In the genomic region with DNA sequence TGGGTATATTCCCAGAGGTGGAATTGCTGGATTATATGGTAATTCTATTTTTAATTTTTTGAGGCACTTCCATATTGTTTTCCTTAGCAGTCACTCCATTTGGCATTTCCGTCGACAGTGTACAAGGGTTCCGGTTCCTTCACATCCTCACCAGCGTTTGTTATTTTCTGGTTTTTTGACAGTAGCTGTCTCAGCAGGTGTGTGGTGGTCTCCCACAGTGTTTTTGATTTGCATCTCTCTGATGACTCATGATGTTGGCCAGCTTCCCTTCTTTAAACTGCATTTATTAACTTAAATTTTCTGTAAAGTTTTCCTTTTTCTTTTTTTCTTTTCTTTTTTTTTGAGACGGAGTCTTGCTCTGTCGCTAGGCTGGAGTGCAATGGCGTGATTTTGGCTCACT, we compare ENCODE assay signal across 19 cellular contexts. TPM values are rescaled to one million over a fixed set of nuclear protein-coding genes. Genes with fewer than 3 reads are reported as not detected.
DNase-seq lines count a peak whose midpoint lies in the region; ATAC-seq, FAIRE-seq and TF ChIP-seq lines count a peak whose summit lies in the region.
"Had no signal": no experiment of that assay in that cellular context is flagged by ENCODE, and none has a peak within 500 bp of the region (broad histone marks: within the 10 kb centered on the region; RNA-seq: fewer than 3 reads in every experiment).

No MANE protein-coding gene starts in this region.

- no peaks in the 10 kb centered on the region for H3K36me3 Mint-ChIP-seq in activated naive CD8-positive, alpha-beta T cell treated with anti-CD3 and anti-CD28 coated beads for 36 hours

- BruUV-seq in endothelial cell of umbilical vein (replicated peaks; lab: Mats Ljungman, UMichigan): no TSS peak

- dilution Hi-C loops in endothelial cell of umbilical vein (cut with MboI; ENCODE audit: extremely low pct_ligation_motif_present, low sequenced_read_pairs): no loop called here

- H3K9ac ChIP-seq in endothelial cell of umbilical vein (replicated peaks; ENCODE audit: extremely low read depth, insufficient read depth, low read length): no peak overlapping the region

- no peaks in the 10 kb centered on the region for H4K20me1 ChIP-seq in endothelial cell of umbilical vein (replicated peaks; ENCODE audit: control insufficient read depth, extremely low read depth, insufficient read depth, low read length)

- peaks cover 38% of the 10 kb centered on the region for H3K4me1 ChIP-seq in RWPE2 (ENCODE audit: insufficient read depth, poor library complexity, severe bottlenecking)
- H3K4me1 ChIP-seq in endothelial cell of umbilical vein (ENCODE audit: control insufficient read depth, extremely low read depth, insufficient read depth, low read length): peaks cover 41% of the 10 kb centered on the region

- intact Hi-C loops in endothelial cell of umbilical vein (cut with micrococcal nuclease): no loop called here

- H3K9me3 ChIP-seq in RWPE2 (ENCODE audit: severe bottlenecking) (no peaks in the 10 kb centered on the region), endothelial cell of umbilical vein (replicated peaks; ENCODE audit: control insufficient read depth, insufficient read depth, low read length) (no peaks in the 10 kb centered on the region)
- H3K9me3 ChIP-seq: HAP-1 had no signal

- peaks cover 17% of the 10 kb centered on the region for H3K36me3 ChIP-seq in RWPE2 (ENCODE audit: low read depth)
- H3K36me3 ChIP-seq in endothelial cell of umbilical vein (ENCODE audit: control insufficient read depth in 2 of 2, extremely low read depth in 1 of 2, insufficient read depth in 2 of 2, low read length in 2 of 2): peaks cover 2 to 3% of the 10 kb centered on the region in 2 experiments

- peaks cover 23% of the 10 kb centered on the region for H3K27me3 Mint-ChIP-seq in activated naive CD8-positive, alpha-beta T cell treated with anti-CD3 and anti-CD28 coated beads for 36 hours
- peaks cover 24% of the 10 kb centered on the region for H3K27me3 Mint-ChIP-seq in stimulated activated naive CD8-positive, alpha-beta T cell treated with anti-CD3 and anti-CD28 coated beads, Interleukin-15, amount 100 ng/mL, for 72 hours

- H3K9me1 ChIP-seq in endothelial cell of umbilical vein (replicated peaks; ENCODE audit: control insufficient read depth, extremely low read depth, insufficient read depth, low read length): no peaks in the 10 kb centered on the region

- no peak for ATAC-seq in RWPE2 (ENCODE audit: low read depth)
- ATAC-seq in stimulated activated naive CD8-positive, alpha-beta T cell treated with anti-CD3 and anti-CD28 coated beads, Interleukin-15, amount 100 ng/mL, for 72 hours: no peak

- FAIRE-seq in endothelial cell of umbilical vein (lab: Jason Lieb, UNC): no peak
- FAIRE-seq: RCC 7860 had no signal

- no peak overlapping the region for H3K27ac Mint-ChIP-seq in activated naive CD8-positive, alpha-beta T cell treated with anti-CD3 and anti-CD28 coated beads for 36 hours
- H3K27ac Mint-ChIP-seq in stimulated activated naive CD8-positive, alpha-beta T cell treated with anti-CD3 and anti-CD28 coated beads, Interleukin-15, amount 100 ng/mL, for 72 hours: no peak overlapping the region
- H3K27ac Mint-ChIP-seq: B cell had no signal

- H3K27ac ChIP-seq in RWPE2 (ENCODE audit: poor library complexity, severe bottlenecking) (peak overlapping the region; percentile 93), endothelial cell of umbilical vein (ENCODE audit: insufficient read depth, low read depth, low read length) (no peak overlapping the region)
- H3K27ac ChIP-seq: 22Rv1 had no signal

- H3K4me3 ChIP-seq in RWPE2 (ENCODE audit: severe bottlenecking) (no peak overlapping the region), endothelial cell of umbilical vein (replicated peaks in 1 of 3; ENCODE audit: insufficient read depth in 1 of 3, low read depth in 1 of 3, low read length in 3 of 3) (no peak overlapping the region)
- H3K4me3 ChIP-seq: HAP-1 had no signal

- no peak for TF ChIP-seq POLR2A in endothelial cell of umbilical vein (IDR thresholded peaks at IDR 0.05; ENCODE audit: low read depth, low read length)

- peaks cover 93% of the 10 kb centered on the region for H3K79me2 ChIP-seq in endothelial cell of umbilical vein (ENCODE audit: control insufficient read depth, insufficient read depth, low read length)

- H3K4me3 Mint-ChIP-seq in activated naive CD8-positive, alpha-beta T cell treated with anti-CD3 and anti-CD28 coated beads for 36 hours: no peak overlapping the region
- no peak overlapping the region for H3K4me3 Mint-ChIP-seq in stimulated activated naive CD8-positive, alpha-beta T cell treated with anti-CD3 and anti-CD28 coated beads, Interleukin-15, amount 100 ng/mL, for 72 hours
- H3K4me3 Mint-ChIP-seq: B cell had no signal

- no peak overlapping the region for H2AFZ ChIP-seq in endothelial cell of umbilical vein (ENCODE audit: low read depth, low read length)

- no peak overlapping the region for H3K4me2 ChIP-seq in endothelial cell of umbilical vein (ENCODE audit: insufficient read depth, low read length)

- no peaks in the 10 kb centered on the region for H3K4me1 Mint-ChIP-seq in activated naive CD8-positive, alpha-beta T cell treated with anti-CD3 and anti-CD28 coated beads for 36 hours
- H3K4me1 Mint-ChIP-seq in stimulated activated naive CD8-positive, alpha-beta T cell treated with anti-CD3 and anti-CD28 coated beads, Interleukin-15, amount 100 ng/mL, for 72 hours: no peaks in the 10 kb centered on the region

- CTCF ChIA-PET in endothelial cell of umbilical vein (lab: Charles Lee): interaction anchor here (1.2 to 3.6 kb wide), 4 partner anchors 9 to 90 kb away, joined by 4 to 18 read pairs (median 6); no protein-coding TSS in a partner anchor

- no peaks in the 10 kb centered on the region for H3K9me3 Mint-ChIP-seq in activated naive CD8-positive, alpha-beta T cell treated with anti-CD3 and anti-CD28 coated beads for 36 hours
- H3K9me3 Mint-ChIP-seq in stimulated activated naive CD8-positive, alpha-beta T cell treated with anti-CD3 and anti-CD28 coated beads, Interleukin-15, amount 100 ng/mL, for 72 hours: no peaks in the 10 kb centered on the region

- POLR2A ChIA-PET in endothelial cell of umbilical vein (lab: Charles Lee): interaction anchor here (3.5 kb wide), 1 partner anchor 10 kb away, joined by 21 read pairs; no protein-coding TSS in a partner anchor

- H3K27me3 ChIP-seq in RWPE2 (ENCODE audit: insufficient read depth, poor library complexity, severe bottlenecking) (no peaks in the 10 kb centered on the region), endothelial cell of umbilical vein (ENCODE audit: control insufficient read depth in 2 of 2, insufficient read depth in 2 of 2, low read length in 2 of 2) (no peaks in the 10 kb centered on the region)

- TF ChIP-seq CTCF in RWPE2 (IDR thresholded peaks at IDR 0.05; ENCODE audit: poor library complexity, severe bottlenecking) (no peak), endothelial cell of umbilical vein (IDR thresholded peaks at IDR 0.05; ENCODE audit: extremely low read depth in 1 of 2, insufficient read depth in 1 of 2, low read depth in 1 of 2, low read length in 2 of 2) (no peak)

- peak; percentile 27 for DNase-seq in NCI-H345 (lab: John Stamatoyannopoulos, UW)
- DNase-seq in NCI-H345 treated with DMSO at 0.1 percent for 48 hours (lab: John Stamatoyannopoulos, UW; ENCODE audit: unreplicated experiment): no peak
- no peak for DNase-seq in RWPE2 (ENCODE audit: low spot score)
- DNase-seq in endothelial cell of umbilical vein (ENCODE audit: low read depth, low spot score): no peak
- DNase-seq in activated naive CD8-positive, alpha-beta T cell treated with anti-CD3 and anti-CD28 coated beads for 36 hours: no peak
- no peak for DNase-seq in stimulated activated naive CD8-positive, alpha-beta T cell treated with anti-CD3 and anti-CD28 coated beads, Interleukin-15, amount 100 ng/mL, for 72 hours
- no peak for DNase-seq in NCI-H1105 treated with DMSO at 0.1 percent for 48 hours (lab: John Stamatoyannopoulos, UW)
- DNase-seq in globus pallidus (ENCODE audit: low spot score): no peak
- DNase-seq: DMS79 treated with DMSO at 0.1 percent for 48 hours, KBM-7, NCI-H1417, NCI-H187 treated with DMSO at 0.1 percent for 48 hours, NCI-H226, NCI-H526 treated with DMSO at 0.1 percent for 48 hours, SHP77 had no signal

TF ChIP-seq in endothelial cell of umbilical vein, 7 proteins besides CTCF, POLR2A, EP300 and RAD21:
- TF ChIP-seq, protein P1, sequence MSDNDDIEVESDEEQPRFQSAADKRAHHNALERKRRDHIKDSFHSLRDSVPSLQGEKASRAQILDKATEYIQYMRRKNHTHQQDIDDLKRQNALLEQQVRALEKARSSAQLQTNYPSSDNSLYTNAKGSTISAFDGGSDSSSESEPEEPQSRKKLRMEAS (IDR thresholded peaks at IDR 0.05; ENCODE audit: insufficient read depth, insufficient read length): no peak
- TF ChIP-seq JUN (IDR thresholded peaks at IDR 0.05; ENCODE audit: borderline replicate concordance, insufficient read depth, insufficient read length, low read depth): peak; percentile 16
- no peak for TF ChIP-seq EZH2 (IDR thresholded peaks at IDR 0.05; ENCODE audit: borderline replicate concordance, low read depth, low read length, severe bottlenecking)
- TF ChIP-seq POLR2AphosphoS5 (IDR thresholded peaks at IDR 0.05; ENCODE audit: insufficient read depth, low read depth, low read length): no peak
- TF ChIP-seq MYC (IDR thresholded peaks at IDR 0.05; ENCODE audit: low read depth, low read length): no peak
- peak; percentile 50 for TF ChIP-seq FOS (IDR thresholded peaks at IDR 0.05; ENCODE audit: borderline replicate concordance, insufficient read depth, low read length)
- TF ChIP-seq GATA2 (IDR thresholded peaks at IDR 0.05; ENCODE audit: insufficient read depth, insufficient read length, low read depth, low read length): no peak
TF ChIP-seq in endothelial cell of umbilical vein: peak in this region for 2.

RNA-seq across cellular contexts. Expression of a gene that starts 19.7 kb away (rescaled TPM):
- 100.0 and 105 TPM in 2 replicates for total RNA-seq in endothelial cell of umbilical vein
- polyA plus RNA-seq in endothelial cell of umbilical vein: 69.3 and 85.2 TPM in 2 replicates
- 69.0 and 71.6 TPM in 2 replicates for polyA plus RNA-seq in endothelial cell of umbilical vein (2011; cell fraction: cytosol; rRNA removed)
- 86.3 and 102 TPM in 2 replicates for polyA plus RNA-seq in endothelial cell of umbilical vein (2011; cell fraction: nucleus; rRNA removed)
- 59.1 and 63.6 TPM in 2 replicates for polyA plus RNA-seq in endothelial cell of umbilical vein (2012)
- polyA minus RNA-seq in endothelial cell of umbilical vein: 178 and 188 TPM in 2 replicates
- 15.5 TPM for polyA minus RNA-seq in endothelial cell of umbilical vein (2011; cell fraction: cytosol; rRNA and poly(A)+ RNA removed)
- polyA minus RNA-seq in endothelial cell of umbilical vein (2011; cell fraction: nucleus; rRNA and poly(A)+ RNA removed): 110 and 132 TPM in 2 replicates
- total RNA-seq in activated naive CD8-positive, alpha-beta T cell treated with anti-CD3 and anti-CD28 coated beads for 36 hours: under 1 TPM; 0.18 to 0.33 TPM

Comparison
In these comparisons a context has a peak if more than half of its experiments do, and no peak if none do; other contexts are left out.
1. RNA of a gene that starts 19.7 kb away (total RNA-seq): 100.0 to 105 TPM in endothelial cell of umbilical vein; 0.18 to 0.33 TPM in activated naive CD8-positive, alpha-beta T cell treated with anti-CD3 and anti-CD28 coated beads for 36 hours; every median in the first group is over 10 times any median in the second.